In the genomic region with DNA sequence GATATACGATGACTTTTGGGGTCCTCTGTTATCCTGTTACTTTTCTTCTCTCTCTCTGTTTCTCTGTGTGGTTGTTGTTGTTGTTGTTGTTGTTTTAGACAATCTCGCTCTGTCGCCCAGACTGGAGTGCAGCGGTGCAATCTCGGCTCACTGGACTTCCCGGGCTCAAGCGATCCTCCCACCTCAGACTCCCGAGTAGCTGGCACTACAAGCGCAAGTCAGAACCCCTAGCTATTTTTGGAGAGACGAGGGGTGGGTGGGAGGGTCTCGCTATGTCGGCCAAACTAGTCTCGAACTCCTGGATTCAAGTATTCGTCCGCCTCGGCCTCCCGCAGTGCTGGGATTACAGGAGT, we compare ENCODE assay signal across 9 cellular contexts. TPM values are rescaled to one million over a fixed set of nuclear protein-coding genes. Genes with fewer than 3 reads are reported as not detected.
A peak's percentile ranks its signal among the peaks of the same experiment; 100 is the strongest.
DNase-seq lines count a peak whose midpoint lies in the region; ATAC-seq and TF ChIP-seq lines count a peak whose summit lies in the region.
"Had no signal": no experiment of that assay in that cellular context is flagged by ENCODE, and none has a peak within 500 bp of the region (broad histone marks: within the 10 kb centered on the region; RNA-seq: fewer than 3 reads in every experiment).

No MANE protein-coding gene starts in this region.

- H3K4me2 ChIP-seq in SU-DHL-6 (ENCODE audit: low read depth, low read length, poor library complexity, severe bottlenecking) = peak overlapping the region; percentile 15
- peak overlapping the region; percentile 73 for H3K4me2 ChIP-seq in trophoblast cell (ENCODE audit: low read length)

- no peak overlapping the region for H2BK5ac ChIP-seq in trophoblast cell (ENCODE audit: low read depth, low read length, poor library complexity)

- no peak overlapping the region for H4K12ac ChIP-seq in trophoblast cell (ENCODE audit: low read depth, low read length)

- no peaks in the 10 kb centered on the region for H3F3A ChIP-seq in SU-DHL-6 (ENCODE audit: insufficient read depth)

- H3K23ac ChIP-seq in trophoblast cell (ENCODE audit: low read length) = no peak overlapping the region

- H3K14ac ChIP-seq in trophoblast cell (ENCODE audit: low read length) = no peak overlapping the region

- H3K27me3 ChIP-seq in SU-DHL-6 (ENCODE audit: low read length) (no peaks in the 10 kb centered on the region), esophagus squamous epithelium (peaks cover 0 to 73% (median 0%) of the 10 kb centered on the region in 4 donors), trophoblast cell (ENCODE audit: insufficient read depth, low read length) (no peaks in the 10 kb centered on the region), transverse colon (peaks cover 62% of the 10 kb centered on the region)

- ATAC-seq in GM18861 (IDR thresholded peaks at IDR 0.05; ENCODE audit: unreplicated experiment) (no peak), HG03159 (IDR thresholded peaks at IDR 0.05; ENCODE audit: unreplicated experiment) (no peak)

- no peak overlapping the region for H3K18ac ChIP-seq in trophoblast cell (ENCODE audit: low read length)

- H2BK12ac ChIP-seq in trophoblast cell (ENCODE audit: low read length) = no peak overlapping the region

- H2BK120ac ChIP-seq in trophoblast cell (ENCODE audit: insufficient read depth, low read length, poor library complexity) = no peak overlapping the region

- H3K27ac ChIP-seq in SU-DHL-6 (ENCODE audit: low read depth, low read length) (no peak overlapping the region), esophagus squamous epithelium (no peak overlapping the region), trophoblast cell (ENCODE audit: low read depth, low read length) (no peak overlapping the region), transverse colon (no peak overlapping the region)

- H2AK5ac ChIP-seq in trophoblast cell (ENCODE audit: low read length) = no peak overlapping the region

- no peak overlapping the region for H3K4ac ChIP-seq in trophoblast cell (ENCODE audit: low read depth, low read length)

- H3K9me2 ChIP-seq in SU-DHL-6 (replicated peaks; ENCODE audit: insufficient read depth, low read length) = no peaks in the 10 kb centered on the region

- no peaks in the 10 kb centered on the region for H3K36me3 ChIP-seq in SU-DHL-6 (ENCODE audit: low read length)
- no peaks in the 10 kb centered on the region for H3K36me3 ChIP-seq in esophagus squamous epithelium
- H3K36me3 ChIP-seq in trophoblast cell (ENCODE audit: control insufficient read depth in 1 of 2, insufficient read depth in 2 of 2, low read length in 2 of 2) = no peaks in the 10 kb centered on the region
- no peaks in the 10 kb centered on the region for H3K36me3 ChIP-seq in transverse colon

- no peak overlapping the region for H2AFZ ChIP-seq in SU-DHL-6 (ENCODE audit: low read depth, low read length, severe bottlenecking)
- peak overlapping the region; percentile 89 for H2AFZ ChIP-seq in trophoblast cell (ENCODE audit: insufficient read depth, low read length, poor library complexity)

- in situ Hi-C loops in transverse colon (cut with MboI; ENCODE audit: low pct_ligation_motif_present in 1 of 4, low pct_unique_long_range_greater_than_20kb in 1 of 4, low sequenced_read_pairs in 3 of 4) = loop anchor here in 3 of 4 donors (10.0 to 25.0 kb wide), 3 partner anchors 233 to 1285 kb away; a partner anchor contains a TSS

- H3K4me3 ChIP-seq in GM12875 (ENCODE audit: low read depth, low read length) (peak overlapping the region; percentile 39), SU-DHL-6 (ENCODE audit: insufficient read depth, low read length, poor library complexity, severe bottlenecking) (no peak overlapping the region), esophagus squamous epithelium (peak overlapping the region in 3 of 4 donors; percentile 10 to 52 (median 36)), trophoblast cell (ENCODE audit: low read depth, low read length) (peak overlapping the region; percentile 48), transverse colon (peak overlapping the region in 1 of 4 donors; percentile 42)

- H3K79me1 ChIP-seq in trophoblast cell (ENCODE audit: low read length) = no peaks in the 10 kb centered on the region

- intact Hi-C loops in esophagus squamous epithelium (cut with DNase I) = loop anchor here (10.0 kb wide), 1 partner anchor 253 kb away; no protein-coding TSS in a partner anchor
- intact Hi-C loops in transverse colon (cut with DNase I; ENCODE audit: low total_unique reads) = no loop called here

- H4K20me1 ChIP-seq in SU-DHL-6 (ENCODE audit: low read depth, low read length) = no peaks in the 10 kb centered on the region

- peak overlapping the region; percentile 80 for H4K8ac ChIP-seq in trophoblast cell (ENCODE audit: low read depth, low read length)

- H3K9me3 ChIP-seq in SU-DHL-6 (ENCODE audit: insufficient read depth, low read length) = no peaks in the 10 kb centered on the region
- H3K9me3 ChIP-seq in esophagus squamous epithelium = peaks cover 0 to 16% (median 0%) of the 10 kb centered on the region in 3 donors
- H3K9me3 ChIP-seq in trophoblast cell (ENCODE audit: insufficient read depth, low read depth, low read length) = no peaks in the 10 kb centered on the region
- H3K9me3 ChIP-seq in transverse colon = peaks cover 0 to 8% of the 10 kb centered on the region in 2 donors

- TF ChIP-seq POLR2A in esophagus squamous epithelium (IDR thresholded peaks at IDR 0.05) (no peak), transverse colon (IDR thresholded peaks at IDR 0.05) (no peak)

- no peak for TF ChIP-seq EP300 in transverse colon (IDR thresholded peaks at IDR 0.05; ENCODE audit: low read depth)

- H4K91ac ChIP-seq in trophoblast cell (ENCODE audit: low read depth, low read length) = no peak overlapping the region

- H3K79me2 ChIP-seq in SU-DHL-6 (ENCODE audit: insufficient read depth, low read length) = no peaks in the 10 kb centered on the region
- no peaks in the 10 kb centered on the region for H3K79me2 ChIP-seq in trophoblast cell (ENCODE audit: control insufficient read depth, insufficient read depth, low read length, poor library complexity)

- WGBS in esophagus squamous epithelium, 2 donors = 25 to 51% methylated on average over 10 to 17 of the region's 17 CpGs
- no CpG with 5 or more reads among the region's 17 CpGs for WGBS in trophoblast cell (ENCODE audit: extremely low coverage, insufficient coverage, insufficient read length)
- WGBS in transverse colon (ENCODE audit: low coverage in 1 of 2), 2 donors = 45 to 46% methylated on average over 9 to 17 of the region's 17 CpGs

- DNase-seq in esophagus squamous epithelium (lab: John Stamatoyannopoulos, UW) (no peak), trophoblast cell (no peak), transverse colon (no peak), A172 (ENCODE audit: low spot score) (no peak)
- DNase-seq: NCI-H345 had no signal

- peaks cover 0 to 16% (median 2%) of the 10 kb centered on the region in 3 donors for H3K4me1 ChIP-seq in esophagus squamous epithelium
- peaks cover 0 to 2% of the 10 kb centered on the region in 2 experiments for H3K4me1 ChIP-seq in trophoblast cell (ENCODE audit: control insufficient read depth in 1 of 2, insufficient read depth in 2 of 2, low read length in 2 of 2)
- peaks cover 0 to 9% (median 4%) of the 10 kb centered on the region in 4 donors for H3K4me1 ChIP-seq in transverse colon

- H3K9ac ChIP-seq in SU-DHL-6 (ENCODE audit: low read length) (no peak overlapping the region), trophoblast cell (ENCODE audit: low read length) (no peak overlapping the region)

- TF ChIP-seq CTCF in GM12875 (IDR thresholded peaks at IDR 0.05; ENCODE audit: borderline replicate concordance, insufficient read depth, low read depth, low read length) (no peak), SU-DHL-6 (IDR thresholded peaks at IDR 0.05; ENCODE audit: insufficient read depth, low read length, poor library complexity, severe bottlenecking) (no peak), esophagus squamous epithelium (IDR thresholded peaks at IDR 0.05) (no peak), transverse colon (IDR thresholded peaks at IDR 0.05) (no peak)

RNA-seq across cellular contexts. Expression of gene ABT1, which starts 19.1 kb away (rescaled TPM):
- total RNA-seq in esophagus squamous epithelium (10 to 100 TPM; 16.0 to 23.5 (median 17.1) TPM), transverse colon (10 to 100 TPM in 3 of 4 donors, 1 to 10 TPM in 1; 5.6 to 16.5 (median 12.4) TPM)
- polyA plus RNA-seq in trophoblast cell (2013) = 18.2 and 18.3 TPM in 2 replicates
- total RNA-seq in A172 (2014; rRNA removed; shearing (Covaris generic)) = 18.9 and 20.4 TPM in 2 replicates

RNA-seq across cellular contexts. Expression of gene HMGN4, which starts 39.5 kb away (rescaled TPM):
- total RNA-seq in esophagus squamous epithelium (10 to 100 TPM; 18.1 to 53.2 (median 36.7) TPM), transverse colon (10 to 100 TPM; 20.3 to 69.6 (median 62.8) TPM)
- polyA plus RNA-seq in trophoblast cell (2013) = 24.2 and 24.8 TPM in 2 replicates
- 101 and 106 TPM in 2 replicates for total RNA-seq in A172 (2014; rRNA removed; shearing (Covaris generic))
